Comparison of ENCODE assay signal across 2 cellular contexts in genomic region chrX:153700376-153700945, GRCh38.
TF ChIP-seq lines count a peak whose summit lies in the region.

No MANE protein-coding gene starts in this region.

TF ChIP-seq in K562, 482 proteins besides CTCF, POLR2A, EP300 and RAD21:
- no peak for TF ChIP-seq ZNF395 (CRISPR knock-in tag; IDR thresholded peaks at IDR 0.05)
- TF ChIP-seq KLF13 (tag; IDR thresholded peaks at IDR 0.05; ENCODE audit: borderline replicate concordance, low read depth): no peak
- TF ChIP-seq ARID3A (IDR thresholded peaks at IDR 0.05; ENCODE audit: borderline replicate concordance, low read depth, low read length): no peak
- TF ChIP-seq ELK3 (CRISPR knock-in tag; IDR thresholded peaks at IDR 0.05): no peak
- no peak for TF ChIP-seq GTF2E2 (tag; IDR thresholded peaks at IDR 0.05)
- no peak for TF ChIP-seq ELF2 (CRISPR knock-in tag; IDR thresholded peaks at IDR 0.05)
- TF ChIP-seq POU5F1 (IDR thresholded peaks at IDR 0.05; ENCODE audit: borderline replicate concordance, low read depth, low read length, partially characterized antibody): no peak
- TF ChIP-seq NRF1 (conservative IDR thresholded peaks at IDR 0.05 in 1 of 2, IDR thresholded peaks at IDR 0.05 in 1 of 2): no peak
- no peak for TF ChIP-seq EGR1 (conservative IDR thresholded peaks at IDR 0.05)
- TF ChIP-seq NR0B1 (IDR thresholded peaks at IDR 0.05; ENCODE audit: partially characterized antibody): no peak
- TF ChIP-seq PYGO2 (tag; IDR thresholded peaks at IDR 0.05): no peak
- TF ChIP-seq ZZZ3 (IDR thresholded peaks at IDR 0.05): no peak
- no peak for TF ChIP-seq TARDBP (IDR thresholded peaks at IDR 0.05)
- TF ChIP-seq HOMEZ (CRISPR knock-in tag; IDR thresholded peaks at IDR 0.05): no peak
- TF ChIP-seq ZBED1 (IDR thresholded peaks at IDR 0.05): no peak

TF ChIP-seq in GM12891, 5 proteins besides CTCF, POLR2A, EP300 and RAD21:
- TF ChIP-seq TAF1 (IDR thresholded peaks at IDR 0.05; ENCODE audit: low read depth, low read length): no peak
- no peak for TF ChIP-seq SPI1 (IDR thresholded peaks at IDR 0.05; ENCODE audit: low read depth, low read length)
- TF ChIP-seq POU2F2 (IDR thresholded peaks at IDR 0.05; ENCODE audit: low read depth, low read length): no peak
- no peak for TF ChIP-seq POLR2AphosphoS5 (IDR thresholded peaks at IDR 0.05; ENCODE audit: low read depth, low read length)
- TF ChIP-seq PAX5 (IDR thresholded peaks at IDR 0.05; ENCODE audit: insufficient read depth, low read length, severe bottlenecking): no peak
TF ChIP-seq in GM12891: peak in this region for 0.
